In the genomic region with DNA sequence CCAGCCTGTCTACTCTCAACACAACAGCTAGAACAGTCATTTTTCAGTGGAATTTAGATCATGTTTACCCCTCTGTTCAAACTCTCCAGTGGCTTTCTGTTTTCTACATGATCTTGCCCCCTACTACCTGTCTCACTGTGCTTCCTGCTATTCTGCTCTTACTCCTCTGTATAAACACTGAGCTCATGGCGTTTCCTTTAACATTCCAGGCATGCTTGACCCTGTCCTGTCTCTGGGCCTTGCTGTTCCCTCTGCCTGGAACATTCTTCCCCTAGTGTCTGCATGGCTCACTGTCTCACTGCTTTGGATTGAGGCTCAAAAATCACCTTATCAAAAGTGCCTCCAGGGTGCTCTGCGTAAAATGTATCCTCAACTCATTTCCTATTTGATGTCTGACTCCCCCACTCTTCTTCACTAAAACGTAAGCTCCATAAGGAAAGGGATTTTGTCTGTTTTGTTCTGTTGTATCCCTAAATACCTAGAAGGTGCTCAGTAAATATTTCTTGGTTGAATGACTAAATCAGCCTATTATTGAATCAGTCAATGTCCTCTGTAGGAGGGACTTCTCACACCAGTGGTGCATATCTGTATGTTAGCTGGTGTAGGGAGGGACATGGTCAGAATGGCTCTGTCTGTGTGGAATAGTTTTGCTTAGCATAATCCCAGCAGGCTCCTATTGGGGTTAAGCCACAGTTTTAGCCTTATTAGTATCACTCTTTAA, we compare ENCODE assay signal across 8 cellular contexts.
DNase-seq lines count a peak whose midpoint lies in the region; ATAC-seq and TF ChIP-seq lines count a peak whose summit lies in the region.
"Not testable (repeated sequence)": the region's sequence is repeated elsewhere in the genome, so short reads cannot be mapped to it uniquely, and the experiment has no call there.

No MANE protein-coding gene starts in this region.

- intact Hi-C loops in IMR-90 (cut with micrococcal nuclease); activated T-helper 1 cell treated with anti-CD3 and anti-CD28 coated beads, Interleukin-12 subunit alpha, Interleukin-12 subunit beta, Interleukin-2, Interleukin-4 antibody, amounts not matched to agents 30 ng/mL and 10 ng/mL and 1 ng/mL, durations not matched to agents 14 hours and 24 hours and 36 hours (cut with micrococcal nuclease): not testable (repeated sequence)

- H3K9me3 ChIP-seq in IMR-90 (ENCODE audit: control insufficient read depth, insufficient read depth, low read length) = not testable (repeated sequence)

- not testable (repeated sequence) for H3K4me3 ChIP-seq in IMR-90 (ENCODE audit: insufficient read depth, low read depth, low read length); cardiac fibroblast (replicated peaks in 1 of 2; ENCODE audit: low read depth in 2 of 2, low read length in 2 of 2)

- in situ Hi-C loops in Caki2 (cut with HindIII; ENCODE audit: low pct_unique_long_range_greater_than_20kb, low sequenced_read_pairs); IMR-90 (cut with MboI; ENCODE audit: low sequenced_read_pairs): not testable (repeated sequence)

- H3K4me3 Mint-ChIP-seq in activated T-helper 1 cell treated with anti-CD3 and anti-CD28 coated beads, Interleukin-12 subunit alpha, Interleukin-12 subunit beta, Interleukin-2, Interleukin-4 antibody, amounts not matched to agents 30 ng/mL and 10 ng/mL and 1 ng/mL, durations not matched to agents 14 hours and 24 hours and 36 hours = not testable (repeated sequence)

- H3K79me1 ChIP-seq in IMR-90 (ENCODE audit: low read depth in 1 of 2, low read length in 2 of 2) = not testable (repeated sequence)

- H3K18ac ChIP-seq in IMR-90 (ENCODE audit: low read depth, low read length) = peak overlapping the region; percentile 46; the same call in 1 of the 2 replicates

- peak overlapping the region; percentile 53; the same call in 1 of the 2 replicates for H3K4me2 ChIP-seq in IMR-90 (ENCODE audit: low read depth, low read length)

- not testable (repeated sequence) for H3K27me3 Mint-ChIP-seq in activated T-helper 1 cell treated with anti-CD3 and anti-CD28 coated beads, Interleukin-12 subunit alpha, Interleukin-12 subunit beta, Interleukin-2, Interleukin-4 antibody, amounts not matched to agents 30 ng/mL and 10 ng/mL and 1 ng/mL, durations not matched to agents 14 hours and 24 hours and 36 hours (ENCODE audit: insufficient read depth)

- peak overlapping the region; percentile 60 for H2AK5ac ChIP-seq in IMR-90 (ENCODE audit: low read depth, low read length)

- H3K36me3 Mint-ChIP-seq in activated T-helper 1 cell treated with anti-CD3 and anti-CD28 coated beads, Interleukin-12 subunit alpha, Interleukin-12 subunit beta, Interleukin-2, Interleukin-4 antibody, amounts not matched to agents 30 ng/mL and 10 ng/mL and 1 ng/mL, durations not matched to agents 14 hours and 24 hours and 36 hours (ENCODE audit: low read depth) = not testable (repeated sequence)

- H3K14ac ChIP-seq in IMR-90 (replicated peaks; ENCODE audit: low read depth, low read length) = peak overlapping the region; percentile 50; the same call in 1 of the 2 replicates

- CTCF ChIA-PET in IMR-90 (lab: Yijun Ruan, JAX) = not testable (repeated sequence)

- not testable (repeated sequence) for H3K27ac ChIP-seq in IMR-90 (ENCODE audit: insufficient read depth, low read length)
- H3K27ac ChIP-seq in epithelial cell of prostate = peak overlapping the region; percentile 31

- BruUV-seq in IMR-90 (replicated peaks; lab: Mats Ljungman, UMichigan) = not testable (repeated sequence)

- not testable (repeated sequence) for TF ChIP-seq RAD21 in IMR-90 (IDR thresholded peaks at IDR 0.05; ENCODE audit: low read length)

- peaks cover 19% of the 10 kb centered on the region for H3K4me1 Mint-ChIP-seq in activated T-helper 1 cell treated with anti-CD3 and anti-CD28 coated beads, Interleukin-12 subunit alpha, Interleukin-12 subunit beta, Interleukin-2, Interleukin-4 antibody, amounts not matched to agents 30 ng/mL and 10 ng/mL and 1 ng/mL, durations not matched to agents 14 hours and 24 hours and 36 hours (ENCODE audit: low read depth)

- not testable (repeated sequence) for H3K4me1 ChIP-seq in IMR-90 (ENCODE audit: control insufficient read depth, insufficient read depth, low read length)

- H2AFZ ChIP-seq in IMR-90 (replicated peaks; ENCODE audit: low read length, poor library complexity) = not testable (repeated sequence)

- dilution Hi-C loops in IMR-90 (cut with HindIII; ENCODE audit: low sequenced_read_pairs, unreplicated experiment) = not testable (repeated sequence)

- H2BK5ac ChIP-seq in IMR-90 (ENCODE audit: low read depth, low read length, poor library complexity, severe bottlenecking) = peak overlapping the region; percentile 92

- not testable (repeated sequence) for H3K56ac ChIP-seq in IMR-90 (ENCODE audit: extremely low read depth, insufficient read depth, low read length)

- H2BK20ac ChIP-seq in IMR-90 (ENCODE audit: low read depth, low read length) = peak overlapping the region; percentile 92

- H3K27me3 ChIP-seq in IMR-90 (ENCODE audit: control insufficient read depth, insufficient read depth, low read length) = not testable (repeated sequence)

- not testable (repeated sequence) for H4K20me1 ChIP-seq in IMR-90 (ENCODE audit: insufficient read depth, low read length)

- peak; percentile 64 for ATAC-seq in IMR-90 (ENCODE audit: low read depth)

- not testable (repeated sequence) for TF ChIP-seq POLR2A in IMR-90 (IDR thresholded peaks at IDR 0.05; ENCODE audit: low read depth, low read length)

- peak overlapping the region; percentile 80; the same call in 1 of the 3 replicates for H2BK15ac ChIP-seq in IMR-90 (ENCODE audit: low read depth, low read length)

- TF ChIP-seq CTCF in IMR-90 (conservative IDR thresholded peaks at IDR 0.05; ENCODE audit: low read depth, low read length); cardiac fibroblast (IDR thresholded peaks at IDR 0.05; ENCODE audit: low read depth, low read length): not testable (repeated sequence)

- H3K9me1 ChIP-seq in IMR-90 (ENCODE audit: insufficient read depth, low read length) = not testable (repeated sequence)

- POLR2A ChIA-PET in IMR-90 (lab: Charles Lee; ENCODE audit: unreplicated experiment) = not testable (repeated sequence)

- H3K27ac Mint-ChIP-seq in activated T-helper 1 cell treated with anti-CD3 and anti-CD28 coated beads, Interleukin-12 subunit alpha, Interleukin-12 subunit beta, Interleukin-2, Interleukin-4 antibody, amounts not matched to agents 30 ng/mL and 10 ng/mL and 1 ng/mL, durations not matched to agents 14 hours and 24 hours and 36 hours = peak overlapping the region; percentile 27

- WGBS in IMR-90 (ENCODE audit: extremely low coverage in 2 of 2, insufficient read length in 1 of 2), 2 experiments = 0% methylated on average over 1 of the region's 3 CpGs; no CpG with 5 or more reads in 1 of the 2 experiments

- H3K4ac ChIP-seq in IMR-90 (ENCODE audit: low read depth, low read length) = peak overlapping the region; percentile 74

- H4K91ac ChIP-seq in IMR-90 (ENCODE audit: insufficient read depth, low read depth, low read length) = peak overlapping the region; percentile 74

- peak overlapping the region in 1 of 2 experiments; percentile 55; a peak in 1 of 4 replicates for H4K8ac ChIP-seq in IMR-90 (ENCODE audit: low read depth in 2 of 2, low read length in 2 of 2)

- H3K23ac ChIP-seq in IMR-90 (ENCODE audit: low read depth, low read length) = peak overlapping the region; percentile 75

- not testable (repeated sequence) for H2AK9ac ChIP-seq in IMR-90 (replicated peaks; ENCODE audit: low read depth, low read length, poor library complexity)

- DNase-seq in Caki2 (ENCODE audit: low read depth) (peak; percentile 47), IMR-90 (peak; percentile 43), cardiac fibroblast (ENCODE audit: low read depth in 2 of 2) (peak; percentile 36 to 43), iPS DF 19.7 (ENCODE audit: low read depth, low spot score) (peak; percentile 28), lung microvascular endothelial cell (ENCODE audit: low read depth in 2 of 2) (peak; percentile 83 to 90), renal cortical epithelial cell (ENCODE audit: low read depth) (peak; percentile 63)
- DNase-seq in activated T-helper 1 cell treated with anti-CD3 and anti-CD28 coated beads, Interleukin-12 subunit alpha, Interleukin-12 subunit beta, Interleukin-2, Interleukin-4 antibody, amounts not matched to agents 30 ng/mL and 10 ng/mL and 1 ng/mL, durations not matched to agents 14 hours and 24 hours and 36 hours (ENCODE audit: low spot score); epithelial cell of prostate (ENCODE audit: low read depth, low spot score): not testable (repeated sequence)

- H3K9me3 Mint-ChIP-seq in activated T-helper 1 cell treated with anti-CD3 and anti-CD28 coated beads, Interleukin-12 subunit alpha, Interleukin-12 subunit beta, Interleukin-2, Interleukin-4 antibody, amounts not matched to agents 30 ng/mL and 10 ng/mL and 1 ng/mL, durations not matched to agents 14 hours and 24 hours and 36 hours = not testable (repeated sequence)

- peak overlapping the region; percentile 14; the same call in 1 of the 2 replicates for H3K9ac ChIP-seq in IMR-90 (ENCODE audit: low read depth, low read length)

- H2BK120ac ChIP-seq in IMR-90 (ENCODE audit: low read depth, low read length) = peak overlapping the region; percentile 86

- H3K36me3 ChIP-seq in IMR-90 (ENCODE audit: control insufficient read depth, insufficient read depth, low read length) = not testable (repeated sequence)

- H4K5ac ChIP-seq in IMR-90 (ENCODE audit: low read depth, low read length) = peak overlapping the region; percentile 68; the same call in 1 of the 2 replicates
